ENCODE assay signal across 20 cellular contexts in genomic region chr11:130112071-130112830, GRCh38. TPM values are rescaled to one million over a fixed set of nuclear protein-coding genes. Genes with fewer than 3 reads are reported as not detected.
"Had no signal": no experiment of that assay in that cellular context is flagged by ENCODE, and none has a peak within 500 bp of the region (broad histone marks: within the 10 kb centered on the region; RNA-seq: fewer than 3 reads in every experiment).

No MANE protein-coding gene starts in this region.

- H3K4me3 Mint-ChIP-seq: activated T-helper 1 cell treated with anti-CD3 and anti-CD28 coated beads, Interleukin-12 subunit alpha, Interleukin-12 subunit beta, Interleukin-2, Interleukin-4 antibody, amounts not matched to agents 30 ng/mL and 10 ng/mL and 1 ng/mL, durations not matched to agents 14 hours and 24 hours and 36 hours; stimulated activated memory B cell treated with anti-CD40 and anti-IgM and Interleukin-4, amounts not matched to agents 10 μg/mL and 1 μg/mL and 100 μg/mL, for 72 hours; T-helper 1 cell treated with Interleukin-12 subunit alpha and Interleukin-12 subunit beta and Interleukin-4 antibody, amounts not matched to agents 30 μg/mL and 1 μg/mL, for 36 hours had no signal

- H3K4me1 Mint-ChIP-seq: stimulated activated memory B cell treated with anti-CD40 and anti-IgM and Interleukin-4, amounts not matched to agents 10 μg/mL and 1 μg/mL and 100 μg/mL, for 72 hours had no signal

- H3K9me3 ChIP-seq: gastrocnemius medialis, ovary, sigmoid colon, spleen, thoracic aorta, upper lobe of right lung had no signal

- ATAC-seq: activated CD4-positive, CD25-positive, alpha-beta regulatory T cell treated with anti-CD3 and anti-CD28 coated beads, Interleukin-2, amount 50 U/mL, for 24 hours; activated naive CD4-positive, alpha-beta T cell treated with anti-CD3 and anti-CD28 coated beads, Interleukin-2, amount 50 U/mL, for 72 hours; esophagus mucosa; gastrocnemius medialis; left lobe of liver; stimulated activated memory B cell treated with anti-CD40 and anti-IgM and Interleukin-4, amounts not matched to agents 10 μg/mL and 1 μg/mL and 100 μg/mL, for 72 hours; upper lobe of right lung had no signal

- H3K27me3 ChIP-seq: gastrocnemius medialis, ovary, sigmoid colon, spleen, upper lobe of right lung had no signal

- H3K27ac ChIP-seq: gastrocnemius medialis, ovary, sigmoid colon, spleen, thoracic aorta, upper lobe of right lung had no signal

- H3K4me3 ChIP-seq: gastrocnemius medialis, ovary, sigmoid colon, spleen, thoracic aorta, upper lobe of right lung had no signal

- H3K27ac Mint-ChIP-seq: activated naive CD4-positive, alpha-beta T cell treated with anti-CD3 and anti-CD28 coated beads, Interleukin-2, amount 50 U/mL, for 72 hours; activated T-helper 1 cell treated with anti-CD3 and anti-CD28 coated beads, Interleukin-12 subunit alpha, Interleukin-12 subunit beta, Interleukin-2, Interleukin-4 antibody, amounts not matched to agents 30 ng/mL and 10 ng/mL and 1 ng/mL, durations not matched to agents 14 hours and 24 hours and 36 hours; stimulated activated memory B cell treated with anti-CD40 and anti-IgM and Interleukin-4, amounts not matched to agents 10 μg/mL and 1 μg/mL and 100 μg/mL, for 72 hours; T-helper 1 cell treated with Interleukin-12 subunit alpha and Interleukin-12 subunit beta and Interleukin-4 antibody, amounts not matched to agents 30 μg/mL and 1 μg/mL, for 36 hours had no signal

- DNase-seq: activated gamma-delta T cell treated with Interleukin-2 at 50 U/mL for 16 hours; cortex of kidney; gastrocnemius medialis; head of caudate nucleus; kidney; mammary epithelial cell; midbrain; ovary; sigmoid colon; spleen; stimulated activated CD4-positive, alpha-beta T cell treated with anti-CD3 and anti-CD28 coated beads, Interleukin-4, amount 100 ng/mL, for 4 hours; upper lobe of right lung had no signal

- H3K9me3 Mint-ChIP-seq: activated naive CD4-positive, alpha-beta T cell treated with anti-CD3 and anti-CD28 coated beads, Interleukin-2, amount 50 U/mL, for 72 hours; activated T-helper 1 cell treated with anti-CD3 and anti-CD28 coated beads, Interleukin-12 subunit alpha, Interleukin-12 subunit beta, Interleukin-2, Interleukin-4 antibody, amounts not matched to agents 30 ng/mL and 10 ng/mL and 1 ng/mL, durations not matched to agents 14 hours and 24 hours and 36 hours; stimulated activated memory B cell treated with anti-CD40 and anti-IgM and Interleukin-4, amounts not matched to agents 10 μg/mL and 1 μg/mL and 100 μg/mL, for 72 hours; T-helper 1 cell treated with Interleukin-12 subunit alpha and Interleukin-12 subunit beta and Interleukin-4 antibody, amounts not matched to agents 30 μg/mL and 1 μg/mL, for 36 hours had no signal

- H3K27me3 Mint-ChIP-seq: stimulated activated memory B cell treated with anti-CD40 and anti-IgM and Interleukin-4, amounts not matched to agents 10 μg/mL and 1 μg/mL and 100 μg/mL, for 72 hours had no signal

RNA-seq across cellular contexts. Expression of gene ST14, which starts 47.3 kb away (rescaled TPM):
- total RNA-seq: activated T-helper 1 cell treated with anti-CD3 and anti-CD28 coated beads, Interleukin-12 subunit alpha, Interleukin-12 subunit beta, Interleukin-2, Interleukin-4 antibody, amounts not matched to agents 30 ng/mL and 10 ng/mL and 1 ng/mL, durations not matched to agents 14 hours and 24 hours and 36 hours had no signal
